Comparison of ENCODE assay signal across 16 cellular contexts in genomic region chr7:66282594-66282935, GRCh38.
A peak's percentile ranks its signal among the peaks of the same experiment; 100 is the strongest.
DNase-seq lines count a peak whose midpoint lies in the region; ATAC-seq, FAIRE-seq and TF ChIP-seq lines count a peak whose summit lies in the region.
"Had no signal": no experiment of that assay in that cellular context is flagged by ENCODE, and none has a peak within 500 bp of the region (broad histone marks: within the 10 kb centered on the region; RNA-seq: fewer than 3 reads in every experiment).

No MANE protein-coding gene starts in this region.

- peaks cover 45% of the 10 kb centered on the region for H3F3A ChIP-seq in SK-N-SH (replicated peaks; ENCODE audit: insufficient read depth)

- CTCF ChIA-PET in SK-N-SH (lab: Yijun Ruan, JAX) (interaction anchor here (0.9 to 1.1 kb wide), 2 partner anchors 13 to 68 kb away, joined by 3 to 4 read pairs; no protein-coding TSS in a partner anchor), mammary epithelial cell (lab: Charles Lee; ENCODE audit: low non-redundant PET) (interaction anchor here (0.6 kb wide), 1 partner anchor 189 kb away, joined by 7 read pairs; no protein-coding TSS in a partner anchor)

- no peak for ATAC-seq in SK-N-SH treated with all-trans-retinoic acid at 6 μM for 48 hours
- ATAC-seq in GM18511 (IDR thresholded peaks at IDR 0.05; ENCODE audit: unreplicated experiment): no peak

- no peak for FAIRE-seq in GM12891 (lab: Jason Lieb, UNC)

- H3K9me2 ChIP-seq in SK-N-SH: no peaks in the 10 kb centered on the region

- no peak for TF ChIP-seq RAD21 in SK-N-SH (IDR thresholded peaks at IDR 0.05; ENCODE audit: low read length)

- H3K4me3 ChIP-seq in SK-N-SH (ENCODE audit: low read depth in 2 of 2, low read length in 1 of 2): no peak overlapping the region
- H3K4me3 ChIP-seq in mammary epithelial cell (replicated peaks in 1 of 3; ENCODE audit: insufficient read depth in 1 of 3, low read depth in 2 of 3, low read length in 3 of 3): no peak overlapping the region
- no peak overlapping the region for H3K4me3 ChIP-seq in muscle layer of duodenum (ENCODE audit: low read depth in 1 of 2, low read length in 2 of 2)
- H3K4me3 ChIP-seq in transverse colon: no peak overlapping the region
- H3K4me3 ChIP-seq: lung, neural progenitor cell had no signal

- H3K9me3 ChIP-seq in SK-N-SH: no peaks in the 10 kb centered on the region
- H3K9me3 ChIP-seq in mammary epithelial cell (replicated peaks; ENCODE audit: insufficient read depth, low read length): no peaks in the 10 kb centered on the region
- H3K9me3 ChIP-seq in muscle layer of duodenum (ENCODE audit: control insufficient read depth in 1 of 2, low read length in 2 of 2): no peaks in the 10 kb centered on the region
- H3K9me3 ChIP-seq in transverse colon: no peaks in the 10 kb centered on the region

- H4K20me1 ChIP-seq in SK-N-SH (ENCODE audit: insufficient read depth): no peaks in the 10 kb centered on the region
- no peaks in the 10 kb centered on the region for H4K20me1 ChIP-seq in mammary epithelial cell (ENCODE audit: insufficient read depth, low read length)

- H3K9ac ChIP-seq in SK-N-SH (peak overlapping the region; percentile 51; the same call in 1 of the 2 replicates), mammary epithelial cell (ENCODE audit: insufficient read depth, low read length) (no peak overlapping the region)
- H3K9ac ChIP-seq: neural progenitor cell had no signal

- intact Hi-C loops in mammary epithelial cell (cut with micrococcal nuclease): no loop called here
- intact Hi-C loops in transverse colon (cut with DNase I; ENCODE audit: low total_unique reads): no loop called here

- peaks cover 78% of the 10 kb centered on the region for H3K79me2 ChIP-seq in SK-N-SH (ENCODE audit: insufficient read depth)
- peaks cover 84% of the 10 kb centered on the region for H3K79me2 ChIP-seq in mammary epithelial cell (ENCODE audit: insufficient read depth, low read length)

- no peak for TF ChIP-seq CTCF in SK-N-SH (IDR thresholded peaks at IDR 0.05)
- TF ChIP-seq CTCF in mammary epithelial cell (conservative IDR thresholded peaks at IDR 0.05 in 1 of 2, IDR thresholded peaks at IDR 0.05 in 1 of 2; ENCODE audit: extremely low read depth in 1 of 2, insufficient read depth in 1 of 2, low read depth in 1 of 2, low read length in 2 of 2): no peak
- no peak for TF ChIP-seq CTCF in transverse colon (IDR thresholded peaks at IDR 0.05)

- no peaks in the 10 kb centered on the region for H3K36me3 ChIP-seq in SK-N-SH (replicated peaks in 1 of 2; ENCODE audit: control insufficient read depth in 1 of 2, insufficient read depth in 2 of 2, low read length in 1 of 2)
- H3K36me3 ChIP-seq in mammary epithelial cell (ENCODE audit: insufficient read depth, low read length): peaks cover 6% of the 10 kb centered on the region
- peaks cover 0 to 9% of the 10 kb centered on the region in 2 donors for H3K36me3 ChIP-seq in muscle layer of duodenum (ENCODE audit: control insufficient read depth in 1 of 2, insufficient read depth in 2 of 2, low read length in 2 of 2)
- H3K36me3 ChIP-seq in transverse colon: no peaks in the 10 kb centered on the region

- DNase-seq in SK-N-SH (no peak), mammary epithelial cell (no peak), transverse colon (no peak), ACHN (no peak), GM12891 (ENCODE audit: insufficient read length, low spot score) (no peak)
- DNase-seq: activated effector memory CD4-positive, alpha-beta T cell treated with anti-CD3 and anti-CD28 coated beads, Interleukin-2, amount 50 U/mL, for 16 hours; CD4-positive, alpha-beta T cell; effector CD4-positive, alpha-beta T cell; NCI-H510A; stimulated activated naive B cell treated with anti-CD40 and anti-IgM and Interleukin-4, amounts not matched to agents 10 μg/mL and 1 μg/mL and 100 μg/mL, for 72 hours had no signal

- dilution Hi-C loops in mammary epithelial cell (cut with HindIII; ENCODE audit: low sequenced_read_pairs): no loop called here

- 96% methylated on average over 6 of the region's 6 CpGs for WGBS in SK-N-SH (ENCODE audit: low lambda C conversion rate)
- 93% methylated on average over 6 of the region's 6 CpGs for WGBS in mammary epithelial cell (ENCODE audit: low coverage, missing lambda C conversion rate)
- 78 to 86% methylated on average over 6 of the region's 6 CpGs for WGBS in transverse colon (ENCODE audit: low coverage in 1 of 2), 2 donors

- peak overlapping the region; percentile 80 to 94 for H3K27ac ChIP-seq in SK-N-SH (ENCODE audit: low read depth in 2 of 2, low read length in 1 of 2)
- H3K27ac ChIP-seq in mammary epithelial cell (ENCODE audit: insufficient read depth, low read depth, low read length): peak overlapping the region; percentile 69
- peak overlapping the region; percentile 25 for H3K27ac ChIP-seq in muscle layer of duodenum (ENCODE audit: low read length)
- peak overlapping the region; percentile 42 to 65 (median 58) for H3K27ac ChIP-seq in transverse colon
- H3K27ac ChIP-seq: 22Rv1, neural progenitor cell had no signal

- TF ChIP-seq POLR2A in transverse colon (IDR thresholded peaks at IDR 0.05) (no peak), GM12891 (IDR thresholded peaks at IDR 0.05; ENCODE audit: low read depth, low read length) (no peak)

- H2AFZ ChIP-seq in SK-N-SH (ENCODE audit: low read depth) (no peak overlapping the region), mammary epithelial cell (ENCODE audit: low read depth, low read length) (no peak overlapping the region)
- H2AFZ ChIP-seq: neural progenitor cell had no signal

- POLR2A ChIA-PET in SK-N-SH (lab: Yijun Ruan, JAX): interaction anchor here (0.5 kb wide), 1 partner anchor 56 kb away, joined by 3 read pairs; no protein-coding TSS in a partner anchor

- H3K4me1 ChIP-seq in SK-N-SH (ENCODE audit: control insufficient read depth in 1 of 2, insufficient read depth in 2 of 2, low read depth in 1 of 2, low read length in 1 of 2) (peaks cover 6 to 32% of the 10 kb centered on the region in 2 experiments), mammary epithelial cell (ENCODE audit: insufficient read depth, low read length) (peaks cover 35% of the 10 kb centered on the region), muscle layer of duodenum (ENCODE audit: control insufficient read depth in 1 of 2, insufficient read depth in 2 of 2, low read length in 2 of 2) (peaks cover 3 to 20% of the 10 kb centered on the region in 2 donors), transverse colon (peaks cover 5 to 16% (median 5%) of the 10 kb centered on the region in 4 donors)

- BruUV-seq in mammary epithelial cell (replicated peaks; lab: Mats Ljungman, UMichigan): no TSS peak

- no peaks in the 10 kb centered on the region for H3K27me3 ChIP-seq in SK-N-SH (ENCODE audit: insufficient read depth)
- no peaks in the 10 kb centered on the region for H3K27me3 ChIP-seq in mammary epithelial cell (ENCODE audit: insufficient read depth, low read length)
- no peaks in the 10 kb centered on the region for H3K27me3 ChIP-seq in muscle layer of duodenum (ENCODE audit: low read depth, low read length)
- no peaks in the 10 kb centered on the region for H3K27me3 ChIP-seq in transverse colon
- H3K27me3 ChIP-seq: neural progenitor cell had no signal

- no peak for TF ChIP-seq EP300 in SK-N-SH (IDR thresholded peaks at IDR 0.05; ENCODE audit: borderline replicate concordance in 1 of 2, low read depth in 1 of 2, low read length in 1 of 2)
- TF ChIP-seq EP300 in transverse colon (IDR thresholded peaks at IDR 0.05; ENCODE audit: low read depth): no peak

- H3K4me2 ChIP-seq in SK-N-SH (peak overlapping the region; percentile 57), mammary epithelial cell (ENCODE audit: insufficient read depth, low read depth, low read length) (no peak overlapping the region)
- H3K4me2 ChIP-seq: neural progenitor cell had no signal

- in situ Hi-C loops in mammary epithelial cell (cut with MboI; ENCODE audit: low sequenced_read_pairs in 2 of 2) (no loop called here), transverse colon (cut with MboI; ENCODE audit: low pct_ligation_motif_present in 1 of 4, low pct_unique_long_range_greater_than_20kb in 1 of 4, low sequenced_read_pairs in 3 of 4) (no loop called here), ACHN (cut with HindIII; ENCODE audit: low pct_ligation_motif_present, low pct_unique_long_range_greater_than_20kb, low sequenced_read_pairs) (no loop called here)

TF ChIP-seq in SK-N-SH, 30 proteins besides CTCF, POLR2A, EP300 and RAD21 (continues in another document):
- TF ChIP-seq TCF12 (IDR thresholded peaks at IDR 0.05): no peak
- TF ChIP-seq FOXM1 (IDR thresholded peaks at IDR 0.05; ENCODE audit: low read depth): no peak
- TF ChIP-seq NFIC (IDR thresholded peaks at IDR 0.05; ENCODE audit: borderline replicate concordance): no peak
- no peak for TF ChIP-seq USF1 (IDR thresholded peaks at IDR 0.05; ENCODE audit: borderline replicate concordance, low read depth)

TF ChIP-seq in SK-N-SH treated with all-trans-retinoic acid at 6 μM for 48 hours, 23 proteins besides CTCF, POLR2A, EP300 and RAD21 (continues in another document):
- TF ChIP-seq ZC3H10 (CRISPR knock-in tag; IDR thresholded peaks at IDR 0.05) (no peak), CSDC2 (CRISPR knock-in tag; IDR thresholded peaks at IDR 0.05) (no peak), ZFP3 (CRISPR knock-in tag; IDR thresholded peaks at IDR 0.05) (no peak), ZNF565 (CRISPR knock-in tag; conservative IDR thresholded peaks at IDR 0.05; ENCODE audit: low read depth) (no peak), TOX (CRISPR knock-in tag; IDR thresholded peaks at IDR 0.05; ENCODE audit: borderline replicate concordance) (no peak), ZNF70 (CRISPR knock-in tag; IDR thresholded peaks at IDR 0.05) (no peak), BACH2 (CRISPR knock-in tag; IDR thresholded peaks at IDR 0.05; ENCODE audit: borderline replicate concordance) (no peak), ISL1 (CRISPR knock-in tag; IDR thresholded peaks at IDR 0.05) (no peak)

TF ChIP-seq in GM12891, 5 proteins besides CTCF, POLR2A, EP300 and RAD21:
- TF ChIP-seq POU2F2 (IDR thresholded peaks at IDR 0.05; ENCODE audit: low read depth, low read length): no peak
- TF ChIP-seq PAX5 (IDR thresholded peaks at IDR 0.05; ENCODE audit: insufficient read depth, low read length, severe bottlenecking): no peak
- no peak for TF ChIP-seq TAF1 (IDR thresholded peaks at IDR 0.05; ENCODE audit: low read depth, low read length)

Comparison
In these comparisons a context has a peak if more than half of its experiments do, and no peak if none do; other contexts are left out.
1. H3K27ac ChIP-seq: peak in every context shown above with its lines; median percentile 87 in SK-N-SH; 69 in mammary epithelial cell; 58 in transverse colon; 25 in muscle layer of duodenum.